ENCODE assay signal across 8 cellular contexts in genomic region chr16:25257956-25258855, GRCh38. TPM values are rescaled to one million over a fixed set of nuclear protein-coding genes. Genes with fewer than 3 reads are reported as not detected.
DNase-seq lines count a peak whose midpoint lies in the region; ATAC-seq and TF ChIP-seq lines count a peak whose summit lies in the region.

No MANE protein-coding gene starts in this region.

- H3K27ac Mint-ChIP-seq in WTC11, result peak overlapping the region; percentile 97

- CTCF ChIA-PET in AG04449 (lab: Yijun Ruan, JAX), result no interaction called here
- CTCF ChIA-PET in WTC11 (lab: Charles Lee), result interaction anchor here (1.2 kb wide), 1 partner anchor 433 kb away, joined by 3 read pairs; the partner anchor contains the start of gene HS3ST4

- peak overlapping the region; percentile 92 for H3K4me3 Mint-ChIP-seq in WTC11

- peak overlapping the region; percentile 70 for H3K27ac ChIP-seq in caudate nucleus (ENCODE audit: low read depth, low read length)

- H3K27me3 Mint-ChIP-seq in WTC11 (ENCODE audit: low read depth), result no peaks in the 10 kb centered on the region

- peak; percentile 37 for ATAC-seq in GM18870 (IDR thresholded peaks at IDR 0.05; ENCODE audit: unreplicated experiment)
- ATAC-seq in HG03103 (IDR thresholded peaks at IDR 0.05; ENCODE audit: low read depth, unreplicated experiment), result peak; percentile 34
- peak; percentile 64 for ATAC-seq in WTC11

- no peak for TF ChIP-seq CTCF in AG04449 (IDR thresholded peaks at IDR 0.05; ENCODE audit: insufficient read depth, low read length, missing control alignments)
- no peak for TF ChIP-seq CTCF in WTC11 (IDR thresholded peaks at IDR 0.05)
- no peak for TF ChIP-seq CTCF in kidney epithelial cell (IDR thresholded peaks at IDR 0.05; ENCODE audit: insufficient read depth, low read length, poor library complexity, severe bottlenecking)

- POLR2A ChIA-PET in AG04449 (lab: Yijun Ruan, JAX), result no interaction called here
- POLR2A ChIA-PET in WTC11 (lab: Charles Lee), result interaction anchor here (0.5 to 0.9 kb wide), 2 partner anchors 12 to 108 kb away, joined by 3 read pairs; no protein-coding TSS in a partner anchor

- H3K36me3 ChIP-seq in kidney epithelial cell (ENCODE audit: control insufficient read depth, insufficient read depth, low read length), result peaks cover 1% of the 10 kb centered on the region

- peaks cover 36% of the 10 kb centered on the region for H3K4me1 Mint-ChIP-seq in WTC11

- DNase-seq in AG04449 (ENCODE audit: low read depth, low spot score), result peak; percentile 51
- peak; percentile 88 for DNase-seq in NCI-H2196 (lab: John Stamatoyannopoulos, UW; ENCODE audit: unreplicated experiment)
- peak; percentile 88 for DNase-seq in WTC11 (ENCODE audit: low spot score)
- peak in 53 of 61 donors; percentile 26 to 92 (median 76) for DNase-seq in caudate nucleus (lab: John Stamatoyannopoulos, UW)
- no peak for DNase-seq in kidney epithelial cell (ENCODE audit: low read depth)
- DNase-seq in stimulated activated CD4-positive, alpha-beta T cell treated with anti-CD3 and anti-CD28 coated beads, Interleukin-15, amount 100 ng/mL, for 24 hours, result peak; percentile 89

- no peaks in the 10 kb centered on the region for H3K9me3 Mint-ChIP-seq in WTC11

- no peaks in the 10 kb centered on the region for H3K27me3 ChIP-seq in kidney epithelial cell (ENCODE audit: control insufficient read depth, insufficient read depth, low read length)

- H3K4me3 ChIP-seq in AG04449 (ENCODE audit: low read depth, low read length) (peak overlapping the region; percentile 83), kidney epithelial cell (ENCODE audit: low read depth, low read length) (peak overlapping the region; percentile 70)

- H3K36me3 Mint-ChIP-seq in WTC11, result peaks cover 32% of the 10 kb centered on the region

TF ChIP-seq in WTC11, 78 proteins besides CTCF, POLR2A, EP300 and RAD21 (continues in another document):
- TF ChIP-seq, protein P1, sequence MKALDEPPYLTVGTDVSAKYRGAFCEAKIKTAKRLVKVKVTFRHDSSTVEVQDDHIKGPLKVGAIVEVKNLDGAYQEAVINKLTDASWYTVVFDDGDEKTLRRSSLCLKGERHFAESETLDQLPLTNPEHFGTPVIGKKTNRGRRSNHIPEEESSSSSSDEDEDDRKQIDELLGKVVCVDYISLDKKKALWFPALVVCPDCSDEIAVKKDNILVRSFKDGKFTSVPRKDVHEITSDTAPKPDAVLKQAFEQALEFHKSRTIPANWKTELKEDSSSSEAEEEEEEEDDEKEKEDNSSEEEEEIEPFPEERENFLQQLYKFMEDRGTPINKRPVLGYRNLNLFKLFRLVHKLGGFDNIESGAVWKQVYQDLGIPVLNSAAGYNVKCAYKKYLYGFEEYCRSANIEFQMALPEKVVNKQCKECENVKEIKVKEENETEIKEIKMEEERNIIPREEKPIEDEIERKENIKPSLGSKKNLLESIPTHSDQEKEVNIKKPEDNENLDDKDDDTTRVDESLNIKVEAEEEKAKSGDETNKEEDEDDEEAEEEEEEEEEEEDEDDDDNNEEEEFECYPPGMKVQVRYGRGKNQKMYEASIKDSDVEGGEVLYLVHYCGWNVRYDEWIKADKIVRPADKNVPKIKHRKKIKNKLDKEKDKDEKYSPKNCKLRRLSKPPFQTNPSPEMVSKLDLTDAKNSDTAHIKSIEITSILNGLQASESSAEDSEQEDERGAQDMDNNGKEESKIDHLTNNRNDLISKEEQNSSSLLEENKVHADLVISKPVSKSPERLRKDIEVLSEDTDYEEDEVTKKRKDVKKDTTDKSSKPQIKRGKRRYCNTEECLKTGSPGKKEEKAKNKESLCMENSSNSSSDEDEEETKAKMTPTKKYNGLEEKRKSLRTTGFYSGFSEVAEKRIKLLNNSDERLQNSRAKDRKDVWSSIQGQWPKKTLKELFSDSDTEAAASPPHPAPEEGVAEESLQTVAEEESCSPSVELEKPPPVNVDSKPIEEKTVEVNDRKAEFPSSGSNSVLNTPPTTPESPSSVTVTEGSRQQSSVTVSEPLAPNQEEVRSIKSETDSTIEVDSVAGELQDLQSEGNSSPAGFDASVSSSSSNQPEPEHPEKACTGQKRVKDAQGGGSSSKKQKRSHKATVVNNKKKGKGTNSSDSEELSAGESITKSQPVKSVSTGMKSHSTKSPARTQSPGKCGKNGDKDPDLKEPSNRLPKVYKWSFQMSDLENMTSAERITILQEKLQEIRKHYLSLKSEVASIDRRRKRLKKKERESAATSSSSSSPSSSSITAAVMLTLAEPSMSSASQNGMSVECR (CRISPR knock-in tag; IDR thresholded peaks at IDR 0.05; ENCODE audit: borderline replicate concordance), result peak; percentile 92
- TF ChIP-seq ATF2 (CRISPR knock-in tag; IDR thresholded peaks at IDR 0.05; ENCODE audit: borderline replicate concordance, low read depth), result no peak
- 0 out of 2 replicates have a peak, but pooled peaks have one; percentile 53 for TF ChIP-seq JUN (CRISPR knock-in tag; IDR thresholded peaks at IDR 0.05)
- TF ChIP-seq ZNF263 (CRISPR knock-in tag; IDR thresholded peaks at IDR 0.05; ENCODE audit: low read depth), result peak; percentile 51; the same call in 1 of the 2 replicates
- TF ChIP-seq NR2C2 (CRISPR knock-in tag; IDR thresholded peaks at IDR 0.05), result no peak
- TF ChIP-seq PRRX2 (CRISPR knock-in tag; IDR thresholded peaks at IDR 0.05), result no peak
- TF ChIP-seq CREB1 (CRISPR knock-in tag; IDR thresholded peaks at IDR 0.05), result no peak
- peak; percentile 89 for TF ChIP-seq ZNF416 (CRISPR knock-in tag; IDR thresholded peaks at IDR 0.05)
- no peak for TF ChIP-seq ZMAT4 (CRISPR knock-in tag; IDR thresholded peaks at IDR 0.05)
- no peak; the same call in 1 of the 2 replicates for TF ChIP-seq IRF1 (CRISPR knock-in tag; IDR thresholded peaks at IDR 0.05)
- TF ChIP-seq MXD4 (CRISPR knock-in tag; IDR thresholded peaks at IDR 0.05; ENCODE audit: borderline replicate concordance), result no peak
- peak; percentile 63; the same call in 1 of the 2 replicates for TF ChIP-seq FOXK1 (CRISPR knock-in tag; IDR thresholded peaks at IDR 0.05)
- TF ChIP-seq PREB (CRISPR knock-in tag; IDR thresholded peaks at IDR 0.05; ENCODE audit: borderline replicate concordance), result no peak; the same call in 1 of the 2 replicates
- no peak for TF ChIP-seq TP53 (CRISPR knock-in tag; IDR thresholded peaks at IDR 0.05)
- TF ChIP-seq HMGA2 (CRISPR knock-in tag; IDR thresholded peaks at IDR 0.05), result no peak; the same call in 1 of the 2 replicates
- 0 out of 2 replicates have a peak, but pooled peaks have one; percentile 47 for TF ChIP-seq ZNF671 (CRISPR knock-in tag; IDR thresholded peaks at IDR 0.05)
- TF ChIP-seq OVOL2 (CRISPR knock-in tag; IDR thresholded peaks at IDR 0.05; ENCODE audit: borderline replicate concordance), result 0 out of 2 replicates have a peak, but pooled peaks have one; percentile 47
- TF ChIP-seq, protein P2, sequence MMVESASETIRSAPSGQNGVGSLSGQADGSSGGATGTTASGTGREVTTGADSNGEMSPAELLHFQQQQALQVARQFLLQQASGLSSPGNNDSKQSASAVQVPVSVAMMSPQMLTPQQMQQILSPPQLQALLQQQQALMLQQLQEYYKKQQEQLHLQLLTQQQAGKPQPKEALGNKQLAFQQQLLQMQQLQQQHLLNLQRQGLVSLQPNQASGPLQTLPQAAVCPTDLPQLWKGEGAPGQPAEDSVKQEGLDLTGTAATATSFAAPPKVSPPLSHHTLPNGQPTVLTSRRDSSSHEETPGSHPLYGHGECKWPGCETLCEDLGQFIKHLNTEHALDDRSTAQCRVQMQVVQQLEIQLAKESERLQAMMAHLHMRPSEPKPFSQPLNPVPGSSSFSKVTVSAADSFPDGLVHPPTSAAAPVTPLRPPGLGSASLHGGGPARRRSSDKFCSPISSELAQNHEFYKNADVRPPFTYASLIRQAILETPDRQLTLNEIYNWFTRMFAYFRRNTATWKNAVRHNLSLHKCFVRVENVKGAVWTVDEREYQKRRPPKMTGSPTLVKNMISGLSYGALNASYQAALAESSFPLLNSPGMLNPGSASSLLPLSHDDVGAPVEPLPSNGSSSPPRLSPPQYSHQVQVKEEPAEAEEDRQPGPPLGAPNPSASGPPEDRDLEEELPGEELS (CRISPR knock-in tag; IDR thresholded peaks at IDR 0.05), result 0 out of 2 replicates have a peak, but pooled peaks have one; percentile 20

RNA-seq across cellular contexts. Expression of gene ZKSCAN2, which starts 0.6 kb away (rescaled TPM):
- total RNA-seq in WTC11 (2021) (11.5 to 13.0 TPM (median 11.9 TPM) in 3 replicates), kidney epithelial cell (9.0 and 9.7 TPM in 2 replicates)

RNA-seq across cellular contexts. Expression of gene AQP8, which starts 41.5 kb away (rescaled TPM):
- total RNA-seq in WTC11 (2021) (0.13 to 0.14 TPM in 2 of 3 replicates, not detected in the other), kidney epithelial cell (not detected in 2 replicates)
